8 cellular contexts compared by ENCODE assay signal in the genomic region with DNA sequence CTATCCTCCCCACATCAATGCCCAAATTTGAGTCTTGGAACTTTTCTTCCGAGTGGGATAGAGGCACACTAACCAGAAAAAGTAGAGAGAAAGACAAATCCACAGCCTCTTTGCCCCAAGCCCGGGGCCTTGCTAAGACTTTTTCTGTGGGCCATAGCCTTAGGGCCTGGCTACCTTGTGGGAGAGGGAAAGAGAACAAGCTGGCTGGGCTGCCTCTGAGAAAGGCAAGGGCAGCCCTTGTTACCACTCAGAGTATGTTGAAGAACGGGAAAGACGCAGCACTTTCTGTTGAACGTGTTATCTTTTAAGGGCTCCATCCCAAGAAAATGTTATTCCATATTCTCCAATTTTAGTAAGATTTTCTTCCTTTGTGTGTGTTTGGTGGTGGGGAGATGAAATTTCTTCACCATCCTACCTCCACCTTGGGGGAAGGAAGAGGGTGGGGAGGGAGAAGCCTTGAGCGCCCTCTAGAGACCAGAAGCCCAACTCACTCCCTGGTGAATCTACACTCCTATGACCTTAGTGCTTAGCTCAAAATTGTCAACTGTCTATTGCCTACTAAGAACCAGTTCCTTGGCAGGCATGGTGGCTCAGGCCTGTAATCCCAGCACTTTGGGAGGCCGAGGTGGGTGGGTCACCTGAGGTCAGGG.
A peak's percentile ranks its signal among the peaks of the same experiment; 100 is the strongest.
DNase-seq lines count a peak whose midpoint lies in the region; ATAC-seq and TF ChIP-seq lines count a peak whose summit lies in the region.

No MANE protein-coding gene starts in this region.

- no peaks in the 10 kb centered on the region for H3K27me3 Mint-ChIP-seq in activated naive CD8-positive, alpha-beta T cell treated with anti-CD3 and anti-CD28 coated beads, Interleukin-2, amount 50 U/mL, for 24 hours
- no peaks in the 10 kb centered on the region for H3K27me3 Mint-ChIP-seq in memory B cell

- H3K27ac ChIP-seq in OCI-LY3 (ENCODE audit: low read length), result no peak overlapping the region

- no peaks in the 10 kb centered on the region for H3K9me3 ChIP-seq in OCI-LY3 (ENCODE audit: insufficient read depth, low read length)

- peaks cover 57% of the 10 kb centered on the region for H3K4me1 Mint-ChIP-seq in activated naive CD8-positive, alpha-beta T cell treated with anti-CD3 and anti-CD28 coated beads, Interleukin-2, amount 50 U/mL, for 24 hours
- peaks cover 27% of the 10 kb centered on the region for H3K4me1 Mint-ChIP-seq in memory B cell

- no peak overlapping the region for H3K27ac Mint-ChIP-seq in activated naive CD8-positive, alpha-beta T cell treated with anti-CD3 and anti-CD28 coated beads, Interleukin-2, amount 50 U/mL, for 24 hours
- peak overlapping the region; percentile 88 for H3K27ac Mint-ChIP-seq in memory B cell

- peaks cover 10% of the 10 kb centered on the region for H4K20me1 ChIP-seq in OCI-LY3 (ENCODE audit: insufficient read depth, low read length)

- DNase-seq in AG08396 (ENCODE audit: low spot score) (peak; percentile 60), memory B cell (ENCODE audit: low spot score in 2 of 2) (no peak), DMS153 treated with DMSO at 0.1 percent for 48 hours (lab: John Stamatoyannopoulos, UW; ENCODE audit: unreplicated experiment) (no peak)
- DNase-seq in activated naive CD8-positive, alpha-beta T cell treated with anti-CD3 and anti-CD28 coated beads, Interleukin-2, amount 50 U/mL, for 24 hours, result peak; percentile 48

- H3K36me3 ChIP-seq in OCI-LY3 (replicated peaks; ENCODE audit: low read depth, low read length), result peaks cover 38% of the 10 kb centered on the region

- H3K4me1 ChIP-seq in OCI-LY3 (ENCODE audit: low read length), result peaks cover 24% of the 10 kb centered on the region

- ATAC-seq in activated naive CD8-positive, alpha-beta T cell treated with anti-CD3 and anti-CD28 coated beads, Interleukin-2, amount 50 U/mL, for 24 hours, result no peak
- ATAC-seq in memory B cell (ENCODE audit: low read depth) (no peak), GM19452 (IDR thresholded peaks at IDR 0.05; ENCODE audit: unreplicated experiment) (no peak), HG02938 (IDR thresholded peaks at IDR 0.05; ENCODE audit: unreplicated experiment) (no peak)

- peaks cover 31% of the 10 kb centered on the region for H3K36me3 Mint-ChIP-seq in activated naive CD8-positive, alpha-beta T cell treated with anti-CD3 and anti-CD28 coated beads, Interleukin-2, amount 50 U/mL, for 24 hours (ENCODE audit: low read depth)
- no peaks in the 10 kb centered on the region for H3K36me3 Mint-ChIP-seq in memory B cell

- H3K79me2 ChIP-seq in OCI-LY3 (ENCODE audit: low read length), result peaks cover 32% of the 10 kb centered on the region

- H3K4me3 ChIP-seq in OCI-LY3 (ENCODE audit: low read length), result no peak overlapping the region

- H3K9me3 Mint-ChIP-seq in activated naive CD8-positive, alpha-beta T cell treated with anti-CD3 and anti-CD28 coated beads, Interleukin-2, amount 50 U/mL, for 24 hours, result no peaks in the 10 kb centered on the region
- H3K9me3 Mint-ChIP-seq in memory B cell, result no peaks in the 10 kb centered on the region

- no peak overlapping the region for H3K9ac ChIP-seq in OCI-LY3 (ENCODE audit: low read length)

- no peak overlapping the region for H2AFZ ChIP-seq in OCI-LY3 (ENCODE audit: low read depth, low read length)

- peak overlapping the region; percentile 32; the same call in 1 of the 2 replicates for H3K4me2 ChIP-seq in OCI-LY3 (ENCODE audit: low read length)

- H3K27me3 ChIP-seq in OCI-LY3 (ENCODE audit: low read depth, low read length), result no peaks in the 10 kb centered on the region

- H3K4me3 Mint-ChIP-seq in activated naive CD8-positive, alpha-beta T cell treated with anti-CD3 and anti-CD28 coated beads, Interleukin-2, amount 50 U/mL, for 24 hours, result no peak overlapping the region
- no peak overlapping the region for H3K4me3 Mint-ChIP-seq in memory B cell

- TF ChIP-seq CTCF in GM12873 (IDR thresholded peaks at IDR 0.05; ENCODE audit: insufficient read depth, low read depth, low read length, missing control alignments) (peak; percentile 75), OCI-LY3 (IDR thresholded peaks at IDR 0.05; ENCODE audit: low read depth, low read length) (peak; percentile 56)

Comparison
In these comparisons a context has a peak if more than half of its experiments do, and no peak if none do; other contexts are left out.
1. DNase-seq: peak in AG08396 (single experiment) and activated naive CD8-positive, alpha-beta T cell treated with anti-CD3 and anti-CD28 coated beads, Interleukin-2, amount 50 U/mL, for 24 hours (single experiment); none in memory B cell (0 of 2) and DMS153 treated with DMSO at 0.1 percent for 48 hours (single experiment).